Comparison of ENCODE assay signal across 17 cellular contexts in genomic region chr11:298406-299065, GRCh38. TPM values are rescaled to one million over a fixed set of nuclear protein-coding genes. Genes with fewer than 3 reads are reported as not detected.
DNase-seq lines count a peak whose midpoint lies in the region; ATAC-seq and TF ChIP-seq lines count a peak whose summit lies in the region.
"Had no signal": no experiment of that assay in that cellular context is flagged by ENCODE, and none has a peak within 500 bp of the region (broad histone marks: within the 10 kb centered on the region; RNA-seq: fewer than 3 reads in every experiment).

No MANE protein-coding gene starts in this region.

- intact Hi-C loops in Panc1 (cut with micrococcal nuclease; ENCODE audit: unreplicated experiment) (no loop called here), Right ventricle myocardium superior (cut with DNase I) (no loop called here)

- H4K20me1 ChIP-seq in osteoblast (ENCODE audit: insufficient read depth, low read length) = no peaks in the 10 kb centered on the region

- H3K4me2 ChIP-seq in osteoblast (ENCODE audit: insufficient read depth, low read length) = no peak overlapping the region

- TF ChIP-seq CTCF in Panc1 (IDR thresholded peaks at IDR 0.05) = no peak
- no peak for TF ChIP-seq CTCF in osteoblast (IDR thresholded peaks at IDR 0.05; ENCODE audit: extremely low read depth, low read depth, low read length)

- H2AFZ ChIP-seq in osteoblast (ENCODE audit: low read length) = no peak overlapping the region

- no peaks in the 10 kb centered on the region for H3K27me3 ChIP-seq in H7 (ENCODE audit: control insufficient read depth, insufficient read depth, low read length)
- H3K27me3 ChIP-seq in Panc1 (ENCODE audit: control insufficient read depth, insufficient read depth, low read length) = no peaks in the 10 kb centered on the region
- peaks cover 15% of the 10 kb centered on the region for H3K27me3 ChIP-seq in osteoblast (ENCODE audit: insufficient read depth, low read length)
- H3K27me3 ChIP-seq: MG63 had no signal

- no peaks in the 10 kb centered on the region for H3K79me2 ChIP-seq in osteoblast (ENCODE audit: insufficient read depth, low read length)

- in situ Hi-C loops in Panc1 (cut with HindIII; ENCODE audit: low pct_unique_long_range_greater_than_20kb, low sequenced_read_pairs) = no loop called here

- H3K36me3 ChIP-seq in H7 (replicated peaks; ENCODE audit: control insufficient read depth, insufficient read depth, low read length) (no peaks in the 10 kb centered on the region; the same call in 1 of the 2 replicates), Panc1 (ENCODE audit: control insufficient read depth, insufficient read depth, low read length) (no peaks in the 10 kb centered on the region), osteoblast (ENCODE audit: insufficient read depth, low read length) (no peaks in the 10 kb centered on the region)
- H3K36me3 ChIP-seq: MG63 had no signal

- H3K9me3 ChIP-seq in Panc1 (ENCODE audit: control insufficient read depth, insufficient read depth, low read depth, low read length) (no peaks in the 10 kb centered on the region), osteoblast (ENCODE audit: low read depth, low read length) (no peaks in the 10 kb centered on the region)
- H3K9me3 ChIP-seq: MG63 had no signal

- H3K4me3 ChIP-seq in H7 (ENCODE audit: insufficient read depth, low read depth, low read length) (no peak overlapping the region), Panc1 (ENCODE audit: low read depth in 2 of 2, low read length in 2 of 2) (no peak overlapping the region), osteoblast (ENCODE audit: insufficient read depth, low read length) (no peak overlapping the region)
- H3K4me3 ChIP-seq: MG63 had no signal

- peak overlapping the region; percentile 35 for H3K27ac ChIP-seq in Panc1 (ENCODE audit: low read length)
- H3K27ac ChIP-seq in osteoblast (ENCODE audit: low read depth, low read length) = no peak overlapping the region
- H3K27ac ChIP-seq: C4-2B had no signal

- peaks cover 38% of the 10 kb centered on the region for H3K4me1 ChIP-seq in Panc1 (ENCODE audit: control insufficient read depth, insufficient read depth, low read length)
- H3K4me1 ChIP-seq in osteoblast (ENCODE audit: insufficient read depth, low read length) = no peaks in the 10 kb centered on the region

- CTCF ChIA-PET in Panc1 (lab: Charles Lee) = no interaction called here

- BruUV-seq in Panc1 (replicated peaks; lab: Mats Ljungman, UMichigan) = no TSS peak

- peak; percentile 59 for DNase-seq in H7
- no peak for DNase-seq in Panc1 (ENCODE audit: low read depth, low spot score)
- peak; percentile 41 for DNase-seq in Right ventricle myocardium superior
- DNase-seq in osteoblast (ENCODE audit: insufficient read length, low spot score, missing footprints) = peak; percentile 81
- DNase-seq in anterior cingulate cortex (lab: John Stamatoyannopoulos, UW) = no peak
- DNase-seq: cerebellar nuclear complex, MG63, NCI-H2081 treated with DMSO at 0.1 percent for 48 hours, NCI-H774, RPMI8226, trophoblast cell had no signal

- ATAC-seq in Panc1 = peak; percentile 35
- no peak for ATAC-seq in Right ventricle myocardium superior (ENCODE audit: poor library complexity)
- no peak for ATAC-seq in HG03108 (IDR thresholded peaks at IDR 0.05; ENCODE audit: unreplicated experiment)
- ATAC-seq in HG03432 (IDR thresholded peaks at IDR 0.05; ENCODE audit: unreplicated experiment) = no peak

- POLR2A ChIA-PET in Panc1 (lab: Charles Lee) = no interaction called here

RNA-seq across cellular contexts. Expression of gene IFITM5, which starts 0.8 kb away (rescaled TPM):
- total RNA-seq in H7 (2014; rRNA removed; shearing (Covaris generic)) = not detected in 2 replicates
- total RNA-seq in Panc1 (2021; ENCODE audit: unreplicated experiment) (not detected), Right ventricle myocardium superior (not detected), osteoblast (not detected in 2 replicates)
- polyA plus RNA-seq in Panc1 (2012; ENCODE audit: insufficient read length) = 0.30 TPM
- total RNA-seq: activated CD8-positive, alpha-beta memory T cell treated with anti-CD3 and anti-CD28 coated beads for 36 hours; mucosa of gallbladder; T-helper 2 cell treated with Interferon-gamma antibody and Interleukin-4, amounts not matched to agents 100 ng/mL and 5 ng/mL, for 36 hours had no signal

RNA-seq across cellular contexts. Expression of gene IFITM2, which starts 9.1 kb away (rescaled TPM):
- total RNA-seq in H7 (2014; rRNA removed; shearing (Covaris generic)) = 374 and 379 TPM in 2 replicates
- total RNA-seq in Panc1 (2021; ENCODE audit: unreplicated experiment) = 183 TPM
- 402 TPM for polyA plus RNA-seq in Panc1 (2012; ENCODE audit: insufficient read length)
- 194 TPM for total RNA-seq in Right ventricle myocardium superior
- total RNA-seq in osteoblast = 54.5 and 105 TPM in 2 replicates

RNA-seq across cellular contexts. Expression of gene PGGHG, which starts 9.6 kb away (rescaled TPM):
- 69.0 and 102 TPM in 2 replicates for total RNA-seq in H7 (2014; rRNA removed; shearing (Covaris generic))
- total RNA-seq in Panc1 (2021; ENCODE audit: unreplicated experiment) (115 TPM), Right ventricle myocardium superior (6.1 TPM), osteoblast (7.7 and 8.7 TPM in 2 replicates)
- polyA plus RNA-seq in Panc1 (2012; ENCODE audit: insufficient read length) = 129 TPM

RNA-seq across cellular contexts. Expression of gene IFITM1, which starts 15.3 kb away (rescaled TPM):
- total RNA-seq in H7 (2014; rRNA removed; shearing (Covaris generic)) = 1,398 and 1,404 TPM in 2 replicates
- total RNA-seq in Panc1 (2021; ENCODE audit: unreplicated experiment) = 66.3 TPM
- polyA plus RNA-seq in Panc1 (2012; ENCODE audit: insufficient read length) = 206 TPM
- 83.1 TPM for total RNA-seq in Right ventricle myocardium superior
- total RNA-seq in osteoblast = 48.6 and 64.4 TPM in 2 replicates

RNA-seq across cellular contexts. Expression of gene NLRP6, which starts 20.3 kb away (rescaled TPM):
- total RNA-seq in H7 (2014; rRNA removed; shearing (Covaris generic)) = 0.26 and 0.55 TPM in 2 replicates
- total RNA-seq in Panc1 (2021; ENCODE audit: unreplicated experiment) (0.59 TPM), Right ventricle myocardium superior (0.11 TPM), osteoblast (not detected in 2 replicates)
- 0.31 TPM for polyA plus RNA-seq in Panc1 (2012; ENCODE audit: insufficient read length)

Comparison
In these comparisons a context has a peak if more than half of its experiments do, and no peak if none do; other contexts are left out.
1. DNase-seq: peak in H7 (single experiment), Right ventricle myocardium superior (single experiment) and osteoblast (single experiment); none in Panc1 (single experiment) and anterior cingulate cortex (0 of 58).